In the genomic region with DNA sequence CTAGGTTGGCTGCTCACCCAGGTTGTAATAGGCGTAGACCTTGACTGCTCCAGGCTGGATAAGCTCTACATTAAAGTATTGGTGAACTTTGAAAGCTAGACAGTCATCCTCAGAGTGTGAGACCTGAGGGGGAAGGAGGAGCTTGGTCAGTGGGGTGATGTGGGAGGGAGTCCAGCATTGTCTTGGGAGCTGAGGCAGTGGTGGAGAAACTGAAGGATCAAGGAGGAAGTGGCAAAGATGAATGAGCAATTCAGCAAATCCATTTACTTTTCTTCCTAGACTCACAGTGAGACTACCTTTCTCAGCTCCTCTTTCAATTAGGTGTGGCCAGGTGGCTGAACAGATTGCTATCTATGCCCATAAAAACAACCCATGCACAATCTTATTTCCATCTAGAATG, we compare ENCODE assay signal across 11 cellular contexts. TPM values are rescaled to one million over a fixed set of nuclear protein-coding genes. Genes with fewer than 3 reads are reported as not detected.
"Had no signal": no experiment of that assay in that cellular context is flagged by ENCODE, and none has a peak within 500 bp of the region (broad histone marks: within the 10 kb centered on the region; RNA-seq: fewer than 3 reads in every experiment).

No MANE protein-coding gene starts in this region.

- H3K4me3 Mint-ChIP-seq: mesothelial cell of epicardium, neural crest cell had no signal

- H3K27ac Mint-ChIP-seq: mesothelial cell of epicardium had no signal

- DNase-seq: activated gamma-delta T cell treated with Interleukin-2 at 50 U/mL for 16 hours; activated T-cell treated with anti-CD3 and anti-CD28 coated beads for 4 hours; central memory CD4-positive, alpha-beta T cell; dermis blood vessel endothelial cell; retina; tibial artery had no signal

RNA-seq across cellular contexts. Expression of gene TNFSF14, which starts 10.2 kb away (rescaled TPM):
- total RNA-seq: dermis blood vessel endothelial cell, kidney epithelial cell, myocyte, neural crest cell, osteocyte had no signal
